Comparison of ENCODE assay signal across 16 cellular contexts in the genomic region with DNA sequence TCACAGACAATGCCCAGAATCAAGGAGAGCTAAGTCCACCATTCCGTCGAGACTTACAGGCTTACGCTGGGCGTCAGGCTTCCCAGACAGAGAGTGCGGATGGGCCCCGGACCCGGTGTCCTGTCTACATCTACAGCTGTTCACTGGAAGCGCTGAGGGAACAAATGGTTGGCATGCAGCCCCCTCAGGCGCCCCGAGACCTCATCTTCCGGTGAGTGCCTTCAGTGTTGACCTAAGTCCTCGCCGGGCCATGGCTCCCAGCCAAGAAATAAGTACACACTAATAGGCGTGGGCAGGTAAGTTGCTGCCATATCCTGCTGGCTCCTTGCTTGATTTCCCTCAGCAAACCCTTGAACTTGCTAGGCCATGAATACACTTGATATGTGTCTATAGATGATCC. TPM values are rescaled to one million over a fixed set of nuclear protein-coding genes. Genes with fewer than 3 reads are reported as not detected.
DNase-seq lines count a peak whose midpoint lies in the region; ATAC-seq, FAIRE-seq and TF ChIP-seq lines count a peak whose summit lies in the region.
"Had no signal": no experiment of that assay in that cellular context is flagged by ENCODE, and none has a peak within 500 bp of the region (broad histone marks: within the 10 kb centered on the region; RNA-seq: fewer than 3 reads in every experiment).

No MANE protein-coding gene starts in this region.

- H3K4me2 ChIP-seq in K562 (ENCODE audit: insufficient read depth, low read length) = no peak overlapping the region
- no peak overlapping the region for H3K4me2 ChIP-seq in osteoblast (ENCODE audit: insufficient read depth, low read length)
- H3K4me2 ChIP-seq: BLaER1 treated with 17β-estradiol and CSF1 and Interleukin-3, amounts not matched to agents 10 nM and 100 nM had no signal

- no peak for TF ChIP-seq RAD21 in K562 (CRISPR knock-in tag; conservative IDR thresholded peaks at IDR 0.05 in 1 of 2, IDR thresholded peaks at IDR 0.05 in 1 of 2)

- H3K4me1 ChIP-seq in K562 (replicated peaks in 1 of 2; ENCODE audit: control insufficient read depth in 2 of 2, insufficient read depth in 2 of 2, low read length in 2 of 2) = peaks cover 0 to 3% of the 10 kb centered on the region in 2 experiments; a peak in 1 of 5 replicates
- no peaks in the 10 kb centered on the region for H3K4me1 ChIP-seq in osteoblast (ENCODE audit: insufficient read depth, low read length)
- H3K4me1 ChIP-seq: BLaER1 treated with 17β-estradiol and CSF1 and Interleukin-3, amounts not matched to agents 10 nM and 100 nM had no signal

- no peak overlapping the region for H2AFZ ChIP-seq in K562 (ENCODE audit: low read depth, low read length)
- H2AFZ ChIP-seq in osteoblast (ENCODE audit: low read length) = no peak overlapping the region

- H3K4me3 Mint-ChIP-seq in activated CD8-positive, alpha-beta memory T cell treated with anti-CD3 and anti-CD28 coated beads, Interleukin-2, amount 10 ng/mL, durations not matched to agents 7 days and 5 days = no peak overlapping the region
- H3K4me3 Mint-ChIP-seq: H9 had no signal

- in situ Hi-C loops in K562 (cut with MboI) = no loop called here

- no peak overlapping the region for H3K27ac Mint-ChIP-seq in activated CD8-positive, alpha-beta memory T cell treated with anti-CD3 and anti-CD28 coated beads, Interleukin-2, amount 10 ng/mL, durations not matched to agents 7 days and 5 days
- H3K27ac Mint-ChIP-seq: H9 had no signal

- no peak for FAIRE-seq in K562 (lab: Jason Lieb, UNC)
- FAIRE-seq: GM19239 had no signal

- intact Hi-C loops in Right ventricle myocardium inferior (cut with DNase I) (no loop called here), left cardiac atrium (cut with DNase I) (no loop called here), K562 (cut with micrococcal nuclease) (no loop called here)

- H3K36me3 Mint-ChIP-seq in activated CD8-positive, alpha-beta memory T cell treated with anti-CD3 and anti-CD28 coated beads, Interleukin-2, amount 10 ng/mL, durations not matched to agents 7 days and 5 days = peaks cover 18% of the 10 kb centered on the region

- H3K4me1 Mint-ChIP-seq in activated CD8-positive, alpha-beta memory T cell treated with anti-CD3 and anti-CD28 coated beads, Interleukin-2, amount 10 ng/mL, durations not matched to agents 7 days and 5 days = no peaks in the 10 kb centered on the region

- H3K9ac ChIP-seq in K562 (ENCODE audit: insufficient read depth in 1 of 2, low read depth in 2 of 2, low read length in 2 of 2) = no peak overlapping the region
- H3K9ac ChIP-seq: BLaER1 treated with 17β-estradiol and CSF1 and Interleukin-3, amounts not matched to agents 10 nM and 100 nM had no signal

- H3K9me3 ChIP-seq in K562 (replicated peaks; ENCODE audit: control insufficient read depth, insufficient read depth, low read depth, low read length) (no peaks in the 10 kb centered on the region), osteoblast (ENCODE audit: low read depth, low read length) (no peaks in the 10 kb centered on the region)
- H3K9me3 ChIP-seq: BLaER1 treated with 17β-estradiol and CSF1 and Interleukin-3, amounts not matched to agents 10 nM and 100 nM had no signal

- H3K36me3 ChIP-seq in K562 (ENCODE audit: control insufficient read depth, insufficient read depth, low read length) = peaks cover 85% of the 10 kb centered on the region; the same call in 2 of the 3 replicates
- H3K36me3 ChIP-seq in osteoblast (ENCODE audit: insufficient read depth, low read length) = peaks cover 86% of the 10 kb centered on the region

- H3K27ac ChIP-seq in K562 (ENCODE audit: extremely low read depth, low read depth, low read length) = no peak overlapping the region
- H3K27ac ChIP-seq in osteoblast (ENCODE audit: low read depth, low read length) = no peak overlapping the region
- H3K27ac ChIP-seq: BLaER1 treated with 17β-estradiol and CSF1 and Interleukin-3, amounts not matched to agents 10 nM and 100 nM; SK-N-MC had no signal

- DNase-seq in Right ventricle myocardium inferior (ENCODE audit: missing footprints) (peak; percentile 21), left cardiac atrium (no peak), K562 (ENCODE audit: extremely low read depth in 1 of 4, low spot score in 3 of 4) (no peak), osteoblast (ENCODE audit: insufficient read length, low spot score, missing footprints) (peak; percentile 19), GM03348 (ENCODE audit: low spot score) (no peak), SHP77 (lab: John Stamatoyannopoulos, UW) (no peak)
- no peak for DNase-seq in activated CD8-positive, alpha-beta memory T cell treated with anti-CD3 and anti-CD28 coated beads, Interleukin-2, amount 10 ng/mL, durations not matched to agents 7 days and 5 days
- DNase-seq: H9, NCI-H1436, NCI-H2081, NCI-H82 had no signal

- no peak for TF ChIP-seq POLR2A in K562 (conservative IDR thresholded peaks at IDR 0.05)

- TF ChIP-seq CTCF in K562 (IDR thresholded peaks at IDR 0.05 in 2 of 3, conservative IDR thresholded peaks at IDR 0.05 in 1 of 3; ENCODE audit: insufficient read depth in 2 of 3, low read depth in 1 of 3, low read length in 3 of 3) = no peak
- TF ChIP-seq CTCF in osteoblast (IDR thresholded peaks at IDR 0.05; ENCODE audit: extremely low read depth, low read depth, low read length) = no peak

- CTCF ChIA-PET in K562 (lab: Yijun Ruan, JAX; ENCODE audit: low intra/inter-chr PET ratio) = no interaction called here
- CTCF ChIA-PET in activated CD8-positive, alpha-beta memory T cell treated with anti-CD3 and anti-CD28 coated beads, Interleukin-2, amount 10 ng/mL, durations not matched to agents 7 days and 5 days (lab: Charles Lee) = interaction anchor here (2.7 kb wide), 1 partner anchor 201 kb away, joined by 8 read pairs; no protein-coding TSS in a partner anchor

- no peaks in the 10 kb centered on the region for H3K9me3 Mint-ChIP-seq in activated CD8-positive, alpha-beta memory T cell treated with anti-CD3 and anti-CD28 coated beads, Interleukin-2, amount 10 ng/mL, durations not matched to agents 7 days and 5 days (ENCODE audit: low read depth)
- H3K9me3 Mint-ChIP-seq: H9 had no signal

- 81% methylated on average over 14 of the region's 14 CpGs for WGBS in K562 (ENCODE audit: insufficient coverage, low coverage, missing lambda C conversion rate)

- H3K4me3 ChIP-seq in K562 = no peak overlapping the region
- H3K4me3 ChIP-seq in osteoblast (ENCODE audit: insufficient read depth, low read length) = no peak overlapping the region
- H3K4me3 ChIP-seq: BLaER1 treated with 17β-estradiol and CSF1 and Interleukin-3, amounts not matched to agents 10 nM and 100 nM; SK-N-MC had no signal

- no peaks in the 10 kb centered on the region for H3K27me3 Mint-ChIP-seq in activated CD8-positive, alpha-beta memory T cell treated with anti-CD3 and anti-CD28 coated beads, Interleukin-2, amount 10 ng/mL, durations not matched to agents 7 days and 5 days

- H3K27me3 ChIP-seq in K562 (ENCODE audit: control insufficient read depth in 2 of 2, insufficient read depth in 2 of 2, low read length in 2 of 2) (no peaks in the 10 kb centered on the region), osteoblast (ENCODE audit: insufficient read depth, low read length) (no peaks in the 10 kb centered on the region)
- H3K27me3 ChIP-seq: BLaER1 treated with 17β-estradiol and CSF1 and Interleukin-3, amounts not matched to agents 10 nM and 100 nM had no signal

- H3K79me2 ChIP-seq in K562 (ENCODE audit: control insufficient read depth, insufficient read depth, low read length) (no peaks in the 10 kb centered on the region), osteoblast (ENCODE audit: insufficient read depth, low read length) (no peaks in the 10 kb centered on the region)

- POLR2A ChIA-PET in K562 (lab: Yijun Ruan, JAX) = no interaction called here

- TF ChIP-seq EP300 in K562 (IDR thresholded peaks at IDR 0.05; ENCODE audit: low read length) = no peak

- ATAC-seq in Right ventricle myocardium inferior (no peak), left cardiac atrium (no peak), K562 (no peak)
- no peak for ATAC-seq in activated CD8-positive, alpha-beta memory T cell treated with anti-CD3 and anti-CD28 coated beads, Interleukin-2, amount 10 ng/mL, durations not matched to agents 7 days and 5 days
- no peak for ATAC-seq in activated CD4-positive, CD25-positive, alpha-beta regulatory T cell treated with anti-CD3 and anti-CD28 coated beads, Interleukin-2, amount 50 U/mL, for 24 hours

- H4K20me1 ChIP-seq in K562 (replicated peaks; ENCODE audit: control insufficient read depth, insufficient read depth, low read length) (no peaks in the 10 kb centered on the region), osteoblast (ENCODE audit: insufficient read depth, low read length) (peaks cover 4% of the 10 kb centered on the region)

- H3K9me1 ChIP-seq in K562 (ENCODE audit: control insufficient read depth, insufficient read depth, low read length) = peaks cover 5% of the 10 kb centered on the region

- no TSS peak for BruUV-seq in K562 (replicated peaks; lab: Mats Ljungman, UMichigan)

RNA-seq across cellular contexts. Expression of gene HYI, which starts 26.2 kb away (rescaled TPM):
- 20.2 TPM for total RNA-seq in Right ventricle myocardium inferior
- 10 to 100 TPM; 24.8 to 29.3 TPM for total RNA-seq in left cardiac atrium
- total RNA-seq in K562 (2011; cell fraction: chromatin; rRNA removed; ENCODE audit: low replicate concordance) = 2.6 and 4.9 TPM in 2 replicates
- total RNA-seq in K562 (2011; cell fraction: nucleolus; rRNA removed) = 1.4 and 2.0 TPM in 2 replicates
- total RNA-seq in K562 (2011; cell fraction: nucleoplasm; rRNA removed) = 2.6 and 3.3 TPM in 2 replicates
- total RNA-seq in K562 (2014; rRNA removed) = 3.2 and 3.6 TPM in 2 replicates
- 0.38 and 0.69 TPM in 2 replicates for total RNA-seq in K562 (2014; rRNA removed; fragmentation: Illumina TruSeq; extraction: Trizol)
- 1.7 and 1.8 TPM in 2 replicates for total RNA-seq in K562 (2015; rRNA removed; fragmentation: Illumina TruSeq; extraction: Trizol)
- total RNA-seq in K562 (2021) = 2.2 and 3.2 TPM in 2 replicates
- 1.1 and 1.2 TPM in 2 replicates for polyA plus RNA-seq in K562 (2011; rRNA removed)
- 1.3 and 1.5 TPM in 2 replicates for polyA plus RNA-seq in K562 (2011; cell fraction: cytosol; rRNA removed)
- 6.8 and 7.2 TPM in 2 replicates for polyA plus RNA-seq in K562 (2011; cell fraction: nucleus; rRNA removed)
- 10.1 and 18.1 TPM in 2 replicates for polyA plus RNA-seq in K562 (2012)
- polyA plus RNA-seq in K562 (2014; fragmentation: Illumina TruSeq; extraction: Trizol) = 0.35 and 1.1 TPM in 2 replicates
- under 1 TPM in 1 of 2 experiments, not detected in 1; 0.04 TPM for polyA plus RNA-seq in K562 (2014; fragmentation: Nextera tagmentation; extraction: Ambion mirVana)
- 2.3 and 4.1 TPM in 2 replicates for polyA plus RNA-seq in K562 (2014; rRNA removed)
- polyA minus RNA-seq in K562 (2011; rRNA and poly(A)+ RNA removed) = 0.32 and 0.84 TPM in 2 replicates
- polyA minus RNA-seq in K562 (2011; cell fraction: cytosol; rRNA and poly(A)+ RNA removed) = not detected in 2 replicates
- polyA minus RNA-seq in K562 (2011; cell fraction: nucleus; rRNA and poly(A)+ RNA removed) = 1.4 and 1.8 TPM in 2 replicates
- total RNA-seq in osteoblast = 24.5 and 27.1 TPM in 2 replicates
- total RNA-seq in activated CD8-positive, alpha-beta memory T cell treated with anti-CD3 and anti-CD28 coated beads, Interleukin-2, amount 10 ng/mL, durations not matched to agents 7 days and 5 days = 1 to 10 TPM; 7.1 to 8.0 TPM
- total RNA-seq: A172 had no signal

RNA-seq across cellular contexts. Expression of gene SZT2, which starts 37.8 kb away (rescaled TPM):
- total RNA-seq in Right ventricle myocardium inferior (22.5 TPM), left cardiac atrium (10 to 100 TPM; 26.3 to 30.5 TPM), K562 (2014; rRNA removed) (9.2 and 11.5 TPM in 2 replicates), K562 (2014; rRNA removed; fragmentation: Illumina TruSeq; extraction: Trizol) (12.8 and 14.5 TPM in 2 replicates), K562 (2015; rRNA removed; fragmentation: Illumina TruSeq; extraction: Trizol) (14.4 and 15.8 TPM in 2 replicates), K562 (2021) (27.0 and 31.0 TPM in 2 replicates), osteoblast (41.0 and 42.0 TPM in 2 replicates)
- 328 and 537 TPM in 2 replicates for total RNA-seq in K562 (2011; cell fraction: chromatin; rRNA removed; ENCODE audit: low replicate concordance)
- 162 and 172 TPM in 2 replicates for total RNA-seq in K562 (2011; cell fraction: nucleolus; rRNA removed)
- 193 and 226 TPM in 2 replicates for total RNA-seq in K562 (2011; cell fraction: nucleoplasm; rRNA removed)
- polyA plus RNA-seq in K562 (2011; rRNA removed) (9.1 and 14.4 TPM in 2 replicates), K562 (2014; fragmentation: Illumina TruSeq; extraction: Trizol) (14.7 and 15.1 TPM in 2 replicates), K562 (2014; fragmentation: Nextera tagmentation; extraction: Ambion mirVana) (1 to 10 TPM in 1 of 2 experiments, under 1 TPM in 1; 0.88 to 1.3 TPM), K562 (2014; rRNA removed) (16.7 and 18.4 TPM in 2 replicates)
- polyA plus RNA-seq in K562 (2011; cell fraction: cytosol; rRNA removed) = 5.5 and 7.0 TPM in 2 replicates
- 89.3 and 112 TPM in 2 replicates for polyA plus RNA-seq in K562 (2011; cell fraction: nucleus; rRNA removed)
- 12.1 and 24.7 TPM in 2 replicates for polyA plus RNA-seq in K562 (2012)
- 54.3 and 67.1 TPM in 2 replicates for polyA minus RNA-seq in K562 (2011; rRNA and poly(A)+ RNA removed)
- 8.7 and 15.7 TPM in 2 replicates for polyA minus RNA-seq in K562 (2011; cell fraction: cytosol; rRNA and poly(A)+ RNA removed)
- polyA minus RNA-seq in K562 (2011; cell fraction: nucleus; rRNA and poly(A)+ RNA removed) = 52.0 and 88.4 TPM in 2 replicates
- total RNA-seq in activated CD8-positive, alpha-beta memory T cell treated with anti-CD3 and anti-CD28 coated beads, Interleukin-2, amount 10 ng/mL, durations not matched to agents 7 days and 5 days = 10 to 100 TPM; 52.2 to 60.2 TPM

RNA-seq across cellular contexts. Expression of gene MED8, which starts 37.9 kb away (rescaled TPM):
- 18.0 TPM for total RNA-seq in Right ventricle myocardium inferior
- 10 to 100 TPM; 19.1 to 27.4 TPM for total RNA-seq in left cardiac atrium
- 84.8 and 86.1 TPM in 2 replicates for total RNA-seq in K562 (2011; cell fraction: chromatin; rRNA removed; ENCODE audit: low replicate concordance)
- 36.7 and 38.5 TPM in 2 replicates for total RNA-seq in K562 (2011; cell fraction: nucleolus; rRNA removed)
- total RNA-seq in K562 (2011; cell fraction: nucleoplasm; rRNA removed) = 68.3 and 88.3 TPM in 2 replicates
- total RNA-seq in K562 (2014; rRNA removed) = 51.5 and 51.7 TPM in 2 replicates
- 52.7 and 56.4 TPM in 2 replicates for total RNA-seq in K562 (2014; rRNA removed; fragmentation: Illumina TruSeq; extraction: Trizol)
- total RNA-seq in K562 (2015; rRNA removed; fragmentation: Illumina TruSeq; extraction: Trizol) = 51.7 and 52.1 TPM in 2 replicates
- total RNA-seq in K562 (2021) = 57.7 and 60.7 TPM in 2 replicates
- 23.0 and 30.9 TPM in 2 replicates for polyA plus RNA-seq in K562 (2011; rRNA removed)
- 19.9 and 32.8 TPM in 2 replicates for polyA plus RNA-seq in K562 (2011; cell fraction: cytosol; rRNA removed)
- polyA plus RNA-seq in K562 (2011; cell fraction: nucleus; rRNA removed) = 44.6 and 77.2 TPM in 2 replicates
- polyA plus RNA-seq in K562 (2012) = 57.3 and 73.4 TPM in 2 replicates
- polyA plus RNA-seq in K562 (2014; fragmentation: Illumina TruSeq; extraction: Trizol) = 55.3 and 60.3 TPM in 2 replicates
- polyA plus RNA-seq in K562 (2014; fragmentation: Nextera tagmentation; extraction: Ambion mirVana) = 100 to 1,000 TPM; 104 to 120 TPM
- polyA plus RNA-seq in K562 (2014; rRNA removed) = 32.3 and 37.6 TPM in 2 replicates
- polyA minus RNA-seq in K562 (2011; rRNA and poly(A)+ RNA removed) = 25.5 and 32.5 TPM in 2 replicates
- 13.7 and 19.7 TPM in 2 replicates for polyA minus RNA-seq in K562 (2011; cell fraction: cytosol; rRNA and poly(A)+ RNA removed)
- polyA minus RNA-seq in K562 (2011; cell fraction: nucleus; rRNA and poly(A)+ RNA removed) = 20.7 and 50.4 TPM in 2 replicates
- total RNA-seq in osteoblast = 64.8 and 65.9 TPM in 2 replicates
- total RNA-seq in activated CD8-positive, alpha-beta memory T cell treated with anti-CD3 and anti-CD28 coated beads, Interleukin-2, amount 10 ng/mL, durations not matched to agents 7 days and 5 days = 10 to 100 TPM; 38.7 to 43.6 TPM

RNA-seq across cellular contexts. Expression of gene ELOVL1, which starts 59.7 kb away (rescaled TPM):
- total RNA-seq in Right ventricle myocardium inferior (34.4 TPM), left cardiac atrium (10 to 100 TPM; 35.9 to 49.4 TPM), K562 (2014; rRNA removed) (53.4 and 73.1 TPM in 2 replicates), K562 (2014; rRNA removed; fragmentation: Illumina TruSeq; extraction: Trizol) (48.1 and 51.0 TPM in 2 replicates), K562 (2015; rRNA removed; fragmentation: Illumina TruSeq; extraction: Trizol) (65.3 and 66.6 TPM in 2 replicates), K562 (2021) (66.8 and 73.2 TPM in 2 replicates), osteoblast (35.9 and 36.9 TPM in 2 replicates)
- 99.9 and 173 TPM in 2 replicates for total RNA-seq in K562 (2011; cell fraction: chromatin; rRNA removed; ENCODE audit: low replicate concordance)
- total RNA-seq in K562 (2011; cell fraction: nucleolus; rRNA removed) = 189 and 197 TPM in 2 replicates
- total RNA-seq in K562 (2011; cell fraction: nucleoplasm; rRNA removed) = 151 and 160 TPM in 2 replicates
- polyA plus RNA-seq in K562 (2011; rRNA removed) (157 and 159 TPM in 2 replicates), K562 (2014; fragmentation: Illumina TruSeq; extraction: Trizol) (108 and 120 TPM in 2 replicates), K562 (2014; fragmentation: Nextera tagmentation; extraction: Ambion mirVana) (100 to 1,000 TPM in 1 of 2 experiments, 10 to 100 TPM in 1; 70.3 to 147 TPM), K562 (2014; rRNA removed) (74.0 and 82.4 TPM in 2 replicates)
- 165 and 200 TPM in 2 replicates for polyA plus RNA-seq in K562 (2011; cell fraction: cytosol; rRNA removed)
- 181 and 189 TPM in 2 replicates for polyA plus RNA-seq in K562 (2011; cell fraction: nucleus; rRNA removed)
- polyA plus RNA-seq in K562 (2012) = 78.5 and 117 TPM in 2 replicates
- 50.4 and 62.9 TPM in 2 replicates for polyA minus RNA-seq in K562 (2011; rRNA and poly(A)+ RNA removed)
- polyA minus RNA-seq in K562 (2011; cell fraction: cytosol; rRNA and poly(A)+ RNA removed) = 24.4 and 41.4 TPM in 2 replicates
- 19.5 and 32.4 TPM in 2 replicates for polyA minus RNA-seq in K562 (2011; cell fraction: nucleus; rRNA and poly(A)+ RNA removed)
- 10 to 100 TPM; 64.4 to 74.2 TPM for total RNA-seq in activated CD8-positive, alpha-beta memory T cell treated with anti-CD3 and anti-CD28 coated beads, Interleukin-2, amount 10 ng/mL, durations not matched to agents 7 days and 5 days

Comparison
In these comparisons a context has a peak if more than half of its experiments do, and no peak if none do; other contexts are left out.
1. DNase-seq: peak in Right ventricle myocardium inferior (single experiment) and osteoblast (single experiment); none in left cardiac atrium (single experiment), K562 (0 of 4), activated CD8-positive, alpha-beta memory T cell treated with anti-CD3 and anti-CD28 coated beads, Interleukin-2, amount 10 ng/mL, durations not matched to agents 7 days and 5 days (single experiment), GM03348 (single experiment) and SHP77 (0 of 2).